In genomic region chr10:107733731-107734130, GRCh38 we compare ENCODE assay signal across 18 cellular contexts.
"Had no signal": no experiment of that assay in that cellular context is flagged by ENCODE, and none has a peak within 500 bp of the region (broad histone marks: within the 10 kb centered on the region; RNA-seq: fewer than 3 reads in every experiment).

No MANE protein-coding gene starts in this region.

- H3K4me3 Mint-ChIP-seq: activated CD4-positive, alpha-beta T cell treated with anti-CD3 and anti-CD28 coated beads for 36 hours; activated CD8-positive, alpha-beta T cell treated with anti-CD3 and anti-CD28 coated beads, Interleukin-2, amount 10 ng/mL, durations not matched to agents 7 days and 5 days; activated naive CD8-positive, alpha-beta T cell treated with anti-CD3 and anti-CD28 coated beads, Interleukin-2, amount 50 U/mL, for 24 hours; naive thymus-derived CD8-positive, alpha-beta T cell; stimulated activated naive B cell treated with anti-CD40 and anti-IgM and Interleukin-4, amounts not matched to agents 10 μg/mL and 1 μg/mL and 100 μg/mL, for 72 hours had no signal

- H3K27ac ChIP-seq: epithelial cell of prostate, neutrophil, tibial nerve, VCaP had no signal

- H3K4me3 ChIP-seq: mucosa of descending colon, tibial nerve had no signal

- H3K9me3 ChIP-seq: neutrophil had no signal

- ATAC-seq: activated CD4-positive, alpha-beta T cell treated with anti-CD3 and anti-CD28 coated beads for 36 hours; activated CD8-positive, alpha-beta T cell treated with anti-CD3 and anti-CD28 coated beads, Interleukin-2, amount 10 ng/mL, durations not matched to agents 7 days and 5 days; activated naive CD8-positive, alpha-beta T cell treated with anti-CD3 and anti-CD28 coated beads, Interleukin-2, amount 50 U/mL, for 24 hours; mucosa of descending colon; naive thymus-derived CD8-positive, alpha-beta T cell; right cardiac atrium; stimulated activated naive B cell treated with anti-CD40 and anti-IgM and Interleukin-4, amounts not matched to agents 10 μg/mL and 1 μg/mL and 100 μg/mL, for 72 hours had no signal

- H3K4me1 ChIP-seq: tibial nerve had no signal

- H3K36me3 Mint-ChIP-seq: stimulated activated naive B cell treated with anti-CD40 and anti-IgM and Interleukin-4, amounts not matched to agents 10 μg/mL and 1 μg/mL and 100 μg/mL, for 72 hours had no signal

- H3K27me3 Mint-ChIP-seq: activated CD4-positive, alpha-beta T cell treated with anti-CD3 and anti-CD28 coated beads for 36 hours; activated naive CD8-positive, alpha-beta T cell treated with anti-CD3 and anti-CD28 coated beads, Interleukin-2, amount 50 U/mL, for 24 hours; naive thymus-derived CD8-positive, alpha-beta T cell; stimulated activated naive B cell treated with anti-CD40 and anti-IgM and Interleukin-4, amounts not matched to agents 10 μg/mL and 1 μg/mL and 100 μg/mL, for 72 hours had no signal

- H3K27ac Mint-ChIP-seq: activated CD4-positive, alpha-beta T cell treated with anti-CD3 and anti-CD28 coated beads for 36 hours; activated CD8-positive, alpha-beta T cell treated with anti-CD3 and anti-CD28 coated beads, Interleukin-2, amount 10 ng/mL, durations not matched to agents 7 days and 5 days; activated naive CD8-positive, alpha-beta T cell treated with anti-CD3 and anti-CD28 coated beads, Interleukin-2, amount 50 U/mL, for 24 hours; naive thymus-derived CD8-positive, alpha-beta T cell; stimulated activated naive B cell treated with anti-CD40 and anti-IgM and Interleukin-4, amounts not matched to agents 10 μg/mL and 1 μg/mL and 100 μg/mL, for 72 hours had no signal

- DNase-seq: activated CD4-positive, alpha-beta T cell treated with anti-CD3 and anti-CD28 coated beads for 36 hours; activated CD8-positive, alpha-beta memory T cell treated with anti-CD3 and anti-CD28 coated beads, Interleukin-2, amount 50 U/mL, for 48 hours; activated CD8-positive, alpha-beta T cell treated with anti-CD3 and anti-CD28 coated beads, Interleukin-2, amount 10 ng/mL, durations not matched to agents 7 days and 5 days; activated naive CD4-positive, alpha-beta T cell treated with Interleukin-2 at 50 U/mL for 16 hours; activated naive CD8-positive, alpha-beta T cell treated with anti-CD3 and anti-CD28 coated beads, Interleukin-2, amount 50 U/mL, for 24 hours; caudate nucleus; cortex of kidney; effector CD8-positive, alpha-beta T cell; mucosa of descending colon; naive thymus-derived CD8-positive, alpha-beta T cell; posterior cingulate gyrus; right cardiac atrium; stimulated activated naive B cell treated with anti-CD40 and anti-IgM and Interleukin-4, amounts not matched to agents 10 μg/mL and 1 μg/mL and 100 μg/mL, for 72 hours; T-helper 9 cell had no signal

- H3K27me3 ChIP-seq: neutrophil, tibial nerve had no signal

- H3K4me1 Mint-ChIP-seq: activated CD4-positive, alpha-beta T cell treated with anti-CD3 and anti-CD28 coated beads for 36 hours; activated naive CD8-positive, alpha-beta T cell treated with anti-CD3 and anti-CD28 coated beads, Interleukin-2, amount 50 U/mL, for 24 hours; naive thymus-derived CD8-positive, alpha-beta T cell; stimulated activated naive B cell treated with anti-CD40 and anti-IgM and Interleukin-4, amounts not matched to agents 10 μg/mL and 1 μg/mL and 100 μg/mL, for 72 hours had no signal

- H3K36me3 ChIP-seq: neutrophil, tibial nerve had no signal
